Comparison of ENCODE assay signal across 10 cellular contexts in genomic region chr15:80061581-80061980, GRCh38. TPM values are rescaled to one million over a fixed set of nuclear protein-coding genes. Genes with fewer than 3 reads are reported as not detected.
DNase-seq lines count a peak whose midpoint lies in the region; ATAC-seq and TF ChIP-seq lines count a peak whose summit lies in the region.
"Had no signal": no experiment of that assay in that cellular context is flagged by ENCODE, and none has a peak within 500 bp of the region (broad histone marks: within the 10 kb centered on the region; RNA-seq: fewer than 3 reads in every experiment).

No MANE protein-coding gene starts in this region.

- BruUV-seq in Calu3 (replicated peaks; lab: Mats Ljungman, UMichigan): TSS peak; percentile 37

- intact Hi-C loops in Calu3 (cut with micrococcal nuclease; ENCODE audit: unreplicated experiment): no loop called here
- intact Hi-C loops in dendritic cell treated with granulocyte-macrophage colony-stimulating factor and Interleukin-4, amounts not matched to agents 40 ng/mL and 50 ng/mL, for 4 days (cut with micrococcal nuclease): loop anchor here (10.0 kb wide), 1 partner anchor 167 kb away; the partner anchor contains the start of gene MTHFS

- H3K36me3 ChIP-seq in MG63: no peaks in the 10 kb centered on the region

- peaks cover 31% of the 10 kb centered on the region for H3K36me3 Mint-ChIP-seq in Calu3 (ENCODE audit: insufficient read depth, unreplicated experiment)
- peaks cover 6% of the 10 kb centered on the region for H3K36me3 Mint-ChIP-seq in dendritic cell treated with granulocyte-macrophage colony-stimulating factor and Interleukin-4, amounts not matched to agents 40 ng/mL and 50 ng/mL, for 4 days (ENCODE audit: low read depth)
- H3K36me3 Mint-ChIP-seq in neural crest cell (ENCODE audit: low read depth): no peaks in the 10 kb centered on the region

- CTCF ChIA-PET in Calu3 (lab: Charles Lee): interaction anchor here (0.6 to 1.6 kb wide), 3 partner anchors 9 to 18 kb away, joined by 3 to 4 read pairs (median 3); no protein-coding TSS in a partner anchor

- ATAC-seq in omental fat pad (ENCODE audit: low FRiP score) (no peak), HG03108 (IDR thresholded peaks at IDR 0.05; ENCODE audit: unreplicated experiment) (no peak)

- TF ChIP-seq CTCF in Calu3 (IDR thresholded peaks at IDR 0.05; ENCODE audit: unreplicated experiment): no peak
- TF ChIP-seq CTCF in neural crest cell (conservative IDR thresholded peaks at IDR 0.05): no peak
- TF ChIP-seq CTCF in omental fat pad (IDR thresholded peaks at IDR 0.05): no peak

- H3K27ac Mint-ChIP-seq in Calu3 (ENCODE audit: unreplicated experiment) (peak overlapping the region; percentile 85), neural crest cell (ENCODE audit: unreplicated experiment) (no peak overlapping the region)
- no peak overlapping the region for H3K27ac Mint-ChIP-seq in dendritic cell treated with granulocyte-macrophage colony-stimulating factor and Interleukin-4, amounts not matched to agents 40 ng/mL and 50 ng/mL, for 4 days

- no peaks in the 10 kb centered on the region for H3K27me3 ChIP-seq in MG63

- H3K27me3 Mint-ChIP-seq in Calu3 (ENCODE audit: unreplicated experiment) (no peaks in the 10 kb centered on the region), neural crest cell (ENCODE audit: low read depth) (peaks cover 10% of the 10 kb centered on the region)
- H3K27me3 Mint-ChIP-seq in dendritic cell treated with granulocyte-macrophage colony-stimulating factor and Interleukin-4, amounts not matched to agents 40 ng/mL and 50 ng/mL, for 4 days: peaks cover 7% of the 10 kb centered on the region

- DNase-seq in Calu3: no peak
- DNase-seq in MG63: no peak
- no peak for DNase-seq in neural crest cell (ENCODE audit: low read depth, low spot score)
- no peak for DNase-seq in omental fat pad (ENCODE audit: low spot score)
- DNase-seq in NCI-H2227 (lab: John Stamatoyannopoulos, UW; ENCODE audit: unreplicated experiment): no peak
- no peak for DNase-seq in activated CD4-positive, CD25-positive, alpha-beta regulatory T cell (lab: John Stamatoyannopoulos, UW)
- DNase-seq: effector CD8-positive, alpha-beta T cell; NCI-H2081 treated with DMSO at 0.1 percent for 48 hours had no signal

- no peaks in the 10 kb centered on the region for H3K9me3 ChIP-seq in MG63

- H3K4me3 ChIP-seq in MG63: peak overlapping the region; percentile 82

- H3K4me1 Mint-ChIP-seq in Calu3 (ENCODE audit: low read depth, unreplicated experiment) (peaks cover 13% of the 10 kb centered on the region), neural crest cell (peaks cover 26% of the 10 kb centered on the region)
- H3K4me1 Mint-ChIP-seq in dendritic cell treated with granulocyte-macrophage colony-stimulating factor and Interleukin-4, amounts not matched to agents 40 ng/mL and 50 ng/mL, for 4 days (ENCODE audit: low read depth): peaks cover 20% of the 10 kb centered on the region

- H3K9me3 Mint-ChIP-seq in Calu3 (ENCODE audit: low read depth, unreplicated experiment) (no peaks in the 10 kb centered on the region), neural crest cell (no peaks in the 10 kb centered on the region)
- no peaks in the 10 kb centered on the region for H3K9me3 Mint-ChIP-seq in dendritic cell treated with granulocyte-macrophage colony-stimulating factor and Interleukin-4, amounts not matched to agents 40 ng/mL and 50 ng/mL, for 4 days

- H3K4me3 Mint-ChIP-seq in Calu3 (ENCODE audit: low read depth, unreplicated experiment): peak overlapping the region; percentile 92
- H3K4me3 Mint-ChIP-seq in dendritic cell treated with granulocyte-macrophage colony-stimulating factor and Interleukin-4, amounts not matched to agents 40 ng/mL and 50 ng/mL, for 4 days: peak overlapping the region; percentile 86
- peak overlapping the region; percentile 94 for H3K4me3 Mint-ChIP-seq in neural crest cell

RNA-seq across cellular contexts. Expression of gene ZFAND6, which starts 2.1 kb away (rescaled TPM):
- total RNA-seq in Calu3 (2022): 87.5 and 88.6 TPM in 2 replicates
- total RNA-seq in MG63 (2014; rRNA removed; shearing (Covaris generic); ENCODE audit: low replicate concordance): 174 and 254 TPM in 2 replicates
- total RNA-seq in neural crest cell: 50.6 and 51.9 TPM in 2 replicates
- total RNA-seq in omental fat pad: 100 to 1,000 TPM in 2 of 4 donors, 10 to 100 TPM in 2; 85.1 to 151 (median 120) TPM
